Comparison of ENCODE assay signal across 8 cellular contexts in genomic region chr2:157257312-157258252, GRCh38. TPM values are rescaled to one million over a fixed set of nuclear protein-coding genes. Genes with fewer than 3 reads are reported as not detected.
DNase-seq lines count a peak whose midpoint lies in the region; ATAC-seq and TF ChIP-seq lines count a peak whose summit lies in the region.

A gene with protein sequence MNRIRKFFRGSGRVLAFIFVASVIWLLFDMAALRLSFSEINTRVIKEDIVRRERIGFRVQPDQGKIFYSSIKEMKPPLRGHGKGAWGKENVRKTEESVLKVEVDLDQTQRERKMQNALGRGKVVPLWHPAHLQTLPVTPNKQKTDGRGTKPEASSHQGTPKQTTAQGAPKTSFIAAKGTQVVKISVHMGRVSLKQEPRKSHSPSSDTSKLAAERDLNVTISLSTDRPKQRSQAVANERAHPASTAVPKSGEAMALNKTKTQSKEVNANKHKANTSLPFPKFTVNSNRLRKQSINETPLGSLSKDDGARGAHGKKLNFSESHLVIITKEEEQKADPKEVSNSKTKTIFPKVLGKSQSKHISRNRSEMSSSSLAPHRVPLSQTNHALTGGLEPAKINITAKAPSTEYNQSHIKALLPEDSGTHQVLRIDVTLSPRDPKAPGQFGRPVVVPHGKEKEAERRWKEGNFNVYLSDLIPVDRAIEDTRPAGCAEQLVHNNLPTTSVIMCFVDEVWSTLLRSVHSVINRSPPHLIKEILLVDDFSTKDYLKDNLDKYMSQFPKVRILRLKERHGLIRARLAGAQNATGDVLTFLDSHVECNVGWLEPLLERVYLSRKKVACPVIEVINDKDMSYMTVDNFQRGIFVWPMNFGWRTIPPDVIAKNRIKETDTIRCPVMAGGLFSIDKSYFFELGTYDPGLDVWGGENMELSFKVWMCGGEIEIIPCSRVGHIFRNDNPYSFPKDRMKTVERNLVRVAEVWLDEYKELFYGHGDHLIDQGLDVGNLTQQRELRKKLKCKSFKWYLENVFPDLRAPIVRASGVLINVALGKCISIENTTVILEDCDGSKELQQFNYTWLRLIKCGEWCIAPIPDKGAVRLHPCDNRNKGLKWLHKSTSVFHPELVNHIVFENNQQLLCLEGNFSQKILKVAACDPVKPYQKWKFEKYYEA (plus strand): TSS chr2:157257705. CDS start chr2:157258083, 378 bp downstream.

- no peak within 1 kb of the TSS for H4K8ac ChIP-seq in mesenchymal stem cell (ENCODE audit: low read length)

- peak within 1 kb of the TSS; percentile 2 for H2BK15ac ChIP-seq in mesenchymal stem cell (ENCODE audit: low read depth, poor library complexity, severe bottlenecking)

- H3K9me3 ChIP-seq in duodenal mucosa (ENCODE audit: control insufficient read depth in 1 of 2, low read length in 2 of 2), result no peaks in the 10 kb centered on the region
- H3K9me3 ChIP-seq in mesenchymal stem cell (ENCODE audit: control insufficient read depth, low read length), result no peaks in the 10 kb centered on the region

- H3K4me2 ChIP-seq in mesenchymal stem cell (ENCODE audit: low read length, poor library complexity, severe bottlenecking), result peak within 1 kb of the TSS; percentile 61

- no peak within 1 kb of the TSS for H2BK5ac ChIP-seq in mesenchymal stem cell (ENCODE audit: low read depth, low read length, poor library complexity, severe bottlenecking)

- H2BK120ac ChIP-seq in mesenchymal stem cell (ENCODE audit: low read depth, low read length), result no peak within 1 kb of the TSS

- H3K14ac ChIP-seq in mesenchymal stem cell (ENCODE audit: low read length in 2 of 2), result peak within 1 kb of the TSS in 1 of 2 experiments; percentile 61

- peak within 1 kb of the TSS; percentile 38 to 79 for H2BK12ac ChIP-seq in mesenchymal stem cell (ENCODE audit: low read length in 2 of 2)

- H2AK5ac ChIP-seq in mesenchymal stem cell (ENCODE audit: low read length, severe bottlenecking), result peak within 1 kb of the TSS; percentile 62

- no peak within 1 kb of the TSS for H4K91ac ChIP-seq in mesenchymal stem cell (ENCODE audit: low read length)

- peak within 1 kb of the TSS; percentile 71 for H3K4me3 ChIP-seq in AG04449 (ENCODE audit: low read depth, low read length)
- peak within 1 kb of the TSS; percentile 58 to 70 for H3K4me3 ChIP-seq in duodenal mucosa (ENCODE audit: low read depth in 1 of 2, low read length in 2 of 2)
- H3K4me3 ChIP-seq in mesenchymal stem cell (ENCODE audit: insufficient read depth in 1 of 2, low read depth in 1 of 2, low read length in 2 of 2), result peak within 1 kb of the TSS; percentile 46 to 80

- peaks cover 18 to 26% of the 10 kb centered on the region in 2 donors for H3K4me1 ChIP-seq in duodenal mucosa (ENCODE audit: control insufficient read depth in 1 of 2, insufficient read depth in 2 of 2, low read length in 2 of 2)
- peaks cover 15% of the 10 kb centered on the region for H3K4me1 ChIP-seq in mesenchymal stem cell (ENCODE audit: control insufficient read depth, insufficient read depth, low read depth, low read length)

- H3K27me3 ChIP-seq in duodenal mucosa (ENCODE audit: control insufficient read depth in 1 of 2, insufficient read depth in 2 of 2, low read length in 2 of 2), result no peaks in the 10 kb centered on the region
- no peaks in the 10 kb centered on the region for H3K27me3 ChIP-seq in mesenchymal stem cell (ENCODE audit: control insufficient read depth in 1 of 2, insufficient read depth in 1 of 2, low read length in 2 of 2)

- H3K23ac ChIP-seq in mesenchymal stem cell (ENCODE audit: low read length in 2 of 2), result peak within 1 kb of the TSS in 1 of 2 experiments; percentile 46

- ATAC-seq in HG03097 (IDR thresholded peaks at IDR 0.05; ENCODE audit: low FRiP score, unreplicated experiment), result no peak

- H3K9ac ChIP-seq in duodenal mucosa (ENCODE audit: low read depth in 1 of 2, low read length in 2 of 2) (peak within 1 kb of the TSS; percentile 36 to 43), mesenchymal stem cell (ENCODE audit: low read length) (peak within 1 kb of the TSS; percentile 86)

- POLR2A ChIA-PET in AG04449 (lab: Yijun Ruan, JAX), result interaction anchor here (0.7 to 1.3 kb wide), 2 partner anchors 8 to 11 kb away, joined by 3 to 5 read pairs; no protein-coding TSS in a partner anchor

- peak within 1 kb of the TSS in 1 of 2 experiments; percentile 89 for H3K18ac ChIP-seq in mesenchymal stem cell (ENCODE audit: low read depth in 1 of 2, low read length in 2 of 2)

- CTCF ChIA-PET in AG04449 (lab: Yijun Ruan, JAX), result interaction anchor here (1.0 to 2.2 kb wide), 3 partner anchors 8 to 64 kb away, joined by 3 to 7 read pairs (median 7); no protein-coding TSS in a partner anchor

- peaks cover 2% of the 10 kb centered on the region for H3K79me1 ChIP-seq in mesenchymal stem cell (replicated peaks; ENCODE audit: low read length, poor library complexity, severe bottlenecking)

- no peak for TF ChIP-seq CTCF in AG04449 (IDR thresholded peaks at IDR 0.05; ENCODE audit: insufficient read depth, low read length, missing control alignments)

- H3K36me3 ChIP-seq in duodenal mucosa (ENCODE audit: control insufficient read depth in 1 of 2, insufficient read depth in 2 of 2, low read length in 2 of 2), result no peaks in the 10 kb centered on the region
- H3K36me3 ChIP-seq in mesenchymal stem cell (ENCODE audit: control insufficient read depth in 1 of 2, insufficient read depth in 2 of 2, low read depth in 1 of 2, low read length in 2 of 2), result no peaks in the 10 kb centered on the region

- H3K27ac ChIP-seq in duodenal mucosa (ENCODE audit: low read depth, low read length) (peak within 1 kb of the TSS; percentile 24), mesenchymal stem cell (ENCODE audit: low read length, poor library complexity, severe bottlenecking) (peak within 1 kb of the TSS; percentile 35)

- H2AFZ ChIP-seq in mesenchymal stem cell (ENCODE audit: low read depth, low read length), result peak within 1 kb of the TSS; percentile 73

- no peak within 1 kb of the TSS for H3K4ac ChIP-seq in mesenchymal stem cell (ENCODE audit: low read depth in 1 of 2, low read length in 2 of 2)

- WGBS in mesenchymal stem cell, result 33% methylated on average over 14 of the region's 15 CpGs

- DNase-seq in AG04449 (ENCODE audit: low read depth, low spot score) (no peak), MV-4-11 (lab: John Stamatoyannopoulos, UW) (peak; percentile 16), mesenchymal stem cell (peak; percentile 48), NCI-H2196 (lab: John Stamatoyannopoulos, UW; ENCODE audit: unreplicated experiment) (no peak), GM19238 (ENCODE audit: insufficient read length, low spot score) (no peak), cortex of kidney (lab: John Stamatoyannopoulos, UW) (no peak)

RNA-seq across cellular contexts. Expression of the gene that starts here (rescaled TPM):
- polyA plus RNA-seq in mesenchymal stem cell (2013, experiment 1 of 2), result 1.9 TPM
- polyA plus RNA-seq in mesenchymal stem cell (2013, experiment 2 of 2), result 1.9 TPM

Comparison
In these comparisons a context has a peak if more than half of its experiments do, and no peak if none do; other contexts are left out.
1. DNase-seq: peak in MV-4-11 (single experiment) and mesenchymal stem cell (single experiment); none in AG04449 (single experiment), NCI-H2196 (single experiment), GM19238 (single experiment) and cortex of kidney (single experiment).
2. Peak in every context shown above with its lines, with median percentiles within 50 percentile points of each other: H3K4me3 ChIP-seq.